Comparison of ENCODE assay signal across 22 cellular contexts in the genomic region with DNA sequence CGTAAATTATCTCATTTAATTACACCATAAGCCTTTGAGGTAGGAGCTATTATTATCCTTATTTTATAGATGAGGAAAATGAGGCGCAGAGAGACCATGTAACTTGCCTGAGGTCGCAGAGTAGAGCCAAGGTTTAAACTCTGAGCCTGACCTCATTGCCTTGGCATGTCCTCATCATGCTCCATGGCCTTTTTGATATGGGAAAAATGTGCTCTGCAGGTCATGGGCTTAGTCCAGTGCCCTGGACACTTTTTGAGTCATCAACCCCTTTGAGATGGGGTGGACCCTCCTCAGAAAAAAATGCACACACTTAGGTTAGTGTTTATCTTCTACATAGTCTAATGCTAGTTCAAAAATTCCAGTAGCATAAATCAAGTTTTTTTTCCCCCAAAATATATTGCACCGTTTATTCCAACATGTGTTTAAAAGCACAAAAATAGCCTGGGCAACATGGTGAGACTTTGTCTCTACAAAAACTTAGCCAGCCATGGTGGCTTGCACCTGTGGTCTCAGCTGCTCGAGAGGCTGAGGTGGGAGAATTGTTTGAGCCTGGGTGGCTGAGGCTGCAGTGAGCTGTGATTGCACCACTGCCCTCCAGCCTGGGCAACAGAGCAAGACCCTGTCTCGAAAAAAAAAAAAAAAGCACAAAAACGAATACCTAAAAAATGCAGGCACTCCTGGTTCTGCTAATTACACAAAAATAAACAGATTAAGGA. TPM values are rescaled to one million over a fixed set of nuclear protein-coding genes. Genes with fewer than 3 reads are reported as not detected.
A peak's percentile ranks its signal among the peaks of the same experiment; 100 is the strongest.
DNase-seq lines count a peak whose midpoint lies in the region; ATAC-seq lines count a peak whose summit lies in the region.
"Had no signal": no experiment of that assay in that cellular context is flagged by ENCODE, and none has a peak within 500 bp of the region (broad histone marks: within the 10 kb centered on the region; RNA-seq: fewer than 3 reads in every experiment).

No MANE protein-coding gene starts in this region.

- no peaks in the 10 kb centered on the region for H3K79me1 ChIP-seq in mesenchymal stem cell (replicated peaks; ENCODE audit: low read length, poor library complexity, severe bottlenecking)

- no peak overlapping the region for H3K4me3 ChIP-seq in mesenchymal stem cell (ENCODE audit: insufficient read depth in 1 of 2, low read depth in 1 of 2, low read length in 2 of 2)
- H3K4me3 ChIP-seq: HAP-1, heart left ventricle, lung, pancreas, right lobe of liver, vagina had no signal

- no peaks in the 10 kb centered on the region for H3K4me1 Mint-ChIP-seq in stimulated activated effector memory CD8-positive, alpha-beta T cell treated with anti-CD3 and anti-CD28 coated beads, Interleukin-12 subunit alpha, Interleukin-12 subunit beta, amount 100 ng/mL, for 72 hours
- H3K4me1 Mint-ChIP-seq: CD4-positive, CD25-positive, alpha-beta regulatory T cell; immature natural killer cell; naive B cell had no signal

- no peaks in the 10 kb centered on the region for H3K9me3 ChIP-seq in mesenchymal stem cell (ENCODE audit: control insufficient read depth, low read length)
- H3K9me3 ChIP-seq: HAP-1, heart left ventricle, pancreas, right lobe of liver, vagina had no signal

- no peak overlapping the region for H2AFZ ChIP-seq in mesenchymal stem cell (ENCODE audit: low read depth, low read length)

- no peak overlapping the region for H3K27ac Mint-ChIP-seq in stimulated activated effector memory CD8-positive, alpha-beta T cell treated with anti-CD3 and anti-CD28 coated beads, Interleukin-12 subunit alpha, Interleukin-12 subunit beta, amount 100 ng/mL, for 72 hours
- H3K27ac Mint-ChIP-seq: CD4-positive, CD25-positive, alpha-beta regulatory T cell; immature natural killer cell; naive B cell had no signal

- H4K8ac ChIP-seq in mesenchymal stem cell (ENCODE audit: low read length) = no peak overlapping the region

- no peak for ATAC-seq in stimulated activated effector memory CD8-positive, alpha-beta T cell treated with anti-CD3 and anti-CD28 coated beads, Interleukin-12 subunit alpha, Interleukin-12 subunit beta, amount 100 ng/mL, for 72 hours

- H4K91ac ChIP-seq in mesenchymal stem cell (ENCODE audit: low read length) = no peak overlapping the region

- H3K36me3 Mint-ChIP-seq in stimulated activated effector memory CD8-positive, alpha-beta T cell treated with anti-CD3 and anti-CD28 coated beads, Interleukin-12 subunit alpha, Interleukin-12 subunit beta, amount 100 ng/mL, for 72 hours = no peaks in the 10 kb centered on the region
- H3K36me3 Mint-ChIP-seq: CD4-positive, CD25-positive, alpha-beta regulatory T cell; immature natural killer cell; naive B cell had no signal

- H3K4me2 ChIP-seq in mesenchymal stem cell (ENCODE audit: low read length, poor library complexity, severe bottlenecking) = no peak overlapping the region

- DNase-seq in AG08396 (ENCODE audit: low spot score) = peak; percentile 53
- DNase-seq in HK-2 (ENCODE audit: unreplicated experiment) = peak; percentile 80
- peak; percentile 39 for DNase-seq in astrocyte of the hippocampus (ENCODE audit: low read depth, low spot score)
- peak; percentile 10 for DNase-seq in mesenchymal stem cell
- no peak for DNase-seq in amniotic stem cell (lab: John Stamatoyannopoulos, UW)
- DNase-seq in NCI-H1092 (lab: John Stamatoyannopoulos, UW) = no peak
- DNase-seq in stimulated activated effector memory CD8-positive, alpha-beta T cell treated with anti-CD3 and anti-CD28 coated beads, Interleukin-12 subunit alpha, Interleukin-12 subunit beta, amount 100 ng/mL, for 72 hours (ENCODE audit: low spot score in 2 of 2) = no peak
- DNase-seq in GOT3 (lab: John Stamatoyannopoulos, UW) = no peak
- DNase-seq: activated naive CD4-positive, alpha-beta T cell treated with anti-CD3 and anti-CD28 coated beads, Interleukin-2, amount 50 U/mL, for 16 hours; activated T-cell treated with anti-CD3 and anti-CD28 coated beads, Interleukin-2, amount 50 U/mL, for 48 hours; CD4-positive, CD25-positive, alpha-beta regulatory T cell; DMS 273 treated with DMSO at 0.1 percent for 48 hours; immature natural killer cell; naive B cell; NCI-H1417; NCI-H524; pancreas; right lobe of liver had no signal

- H2BK120ac ChIP-seq in mesenchymal stem cell (ENCODE audit: low read depth, low read length) = no peak overlapping the region

- H3K4ac ChIP-seq in mesenchymal stem cell (ENCODE audit: low read depth in 1 of 2, low read length in 2 of 2) = no peak overlapping the region

- H2BK5ac ChIP-seq in mesenchymal stem cell (ENCODE audit: low read depth, low read length, poor library complexity, severe bottlenecking) = peak overlapping the region; percentile 97

- H3K4me3 Mint-ChIP-seq in stimulated activated effector memory CD8-positive, alpha-beta T cell treated with anti-CD3 and anti-CD28 coated beads, Interleukin-12 subunit alpha, Interleukin-12 subunit beta, amount 100 ng/mL, for 72 hours = no peak overlapping the region
- H3K4me3 Mint-ChIP-seq: CD4-positive, CD25-positive, alpha-beta regulatory T cell; immature natural killer cell; naive B cell had no signal

- no peak overlapping the region for H3K9ac ChIP-seq in mesenchymal stem cell (ENCODE audit: low read length)

- no peaks in the 10 kb centered on the region for H3K9me3 Mint-ChIP-seq in stimulated activated effector memory CD8-positive, alpha-beta T cell treated with anti-CD3 and anti-CD28 coated beads, Interleukin-12 subunit alpha, Interleukin-12 subunit beta, amount 100 ng/mL, for 72 hours

- no peak overlapping the region for H3K14ac ChIP-seq in mesenchymal stem cell (ENCODE audit: low read length in 2 of 2)

- H3K4me1 ChIP-seq in mesenchymal stem cell (ENCODE audit: control insufficient read depth, insufficient read depth, low read depth, low read length) = peaks cover 4% of the 10 kb centered on the region
- H3K4me1 ChIP-seq: HAP-1, pancreas, vagina had no signal

- peak overlapping the region; percentile 65 for H2AK5ac ChIP-seq in mesenchymal stem cell (ENCODE audit: low read length, severe bottlenecking)

- H3K27ac ChIP-seq in mesenchymal stem cell (ENCODE audit: low read length, poor library complexity, severe bottlenecking) = peak overlapping the region; percentile 97
- H3K27ac ChIP-seq: pancreas, right lobe of liver, vagina had no signal

- H3K36me3 ChIP-seq in mesenchymal stem cell (ENCODE audit: control insufficient read depth in 1 of 2, insufficient read depth in 2 of 2, low read depth in 1 of 2, low read length in 2 of 2) = no peaks in the 10 kb centered on the region
- H3K36me3 ChIP-seq: HAP-1, heart left ventricle, pancreas, right lobe of liver, vagina had no signal

- H2BK15ac ChIP-seq in mesenchymal stem cell (ENCODE audit: low read depth, poor library complexity, severe bottlenecking) = no peak overlapping the region

- H3K23ac ChIP-seq in mesenchymal stem cell (ENCODE audit: low read length in 2 of 2) = no peak overlapping the region

- H3K27me3 ChIP-seq in mesenchymal stem cell (ENCODE audit: control insufficient read depth in 1 of 2, insufficient read depth in 1 of 2, low read length in 2 of 2) = no peaks in the 10 kb centered on the region
- H3K27me3 ChIP-seq: heart left ventricle, pancreas, right lobe of liver, vagina had no signal

- no peak overlapping the region for H2BK12ac ChIP-seq in mesenchymal stem cell (ENCODE audit: low read length in 2 of 2)

- H3K18ac ChIP-seq in mesenchymal stem cell (ENCODE audit: low read depth in 1 of 2, low read length in 2 of 2) = no peak overlapping the region

- WGBS in mesenchymal stem cell = 45% methylated on average over 4 of the region's 7 CpGs

RNA-seq across cellular contexts. Expression of a gene that starts 28.6 kb away (rescaled TPM):
- polyA plus RNA-seq in mesenchymal stem cell (2013, experiment 1 of 2) = 0.06 TPM
- polyA plus RNA-seq in mesenchymal stem cell (2013, experiment 2 of 2) = 0.08 TPM
- polyA plus RNA-seq: CD4-positive, CD25-positive, alpha-beta regulatory T cell; immature natural killer cell had no signal

RNA-seq across cellular contexts. Expression of a gene that starts 30.5 kb away (rescaled TPM):
- 83.2 TPM for polyA plus RNA-seq in mesenchymal stem cell (2013, experiment 1 of 2)
- polyA plus RNA-seq in mesenchymal stem cell (2013, experiment 2 of 2) = 84.1 TPM

Comparison
In these comparisons a context has a peak if more than half of its experiments do, and no peak if none do; other contexts are left out.
1. DNase-seq: peak in AG08396 (single experiment), HK-2 (single experiment), astrocyte of the hippocampus (single experiment) and mesenchymal stem cell (single experiment); none in amniotic stem cell (single experiment), NCI-H1092 (single experiment), stimulated activated effector memory CD8-positive, alpha-beta T cell treated with anti-CD3 and anti-CD28 coated beads, Interleukin-12 subunit alpha, Interleukin-12 subunit beta, amount 100 ng/mL, for 72 hours (0 of 2) and GOT3 (single experiment).